Comparison of ENCODE assay signal across 1 cellular context in genomic region chr19:3723883-3724282, GRCh38.
TF ChIP-seq lines count a peak whose summit lies in the region.

No MANE protein-coding gene starts in this region.

TF ChIP-seq in H1, 55 proteins besides CTCF, POLR2A, EP300 and RAD21:
- TF ChIP-seq SAP30 (IDR thresholded peaks at IDR 0.05; ENCODE audit: insufficient read depth, insufficient replicate concordance, low read length) (no peak), CHD7 (IDR thresholded peaks at IDR 0.05; ENCODE audit: insufficient replicate concordance, low read length) (no peak), EZH2 (IDR thresholded peaks at IDR 0.05; ENCODE audit: low read depth, low read length, severe bottlenecking) (no peak), SIN3A (conservative IDR thresholded peaks at IDR 0.05 in 1 of 2, IDR thresholded peaks at IDR 0.05 in 1 of 2; ENCODE audit: low read depth in 1 of 2, low read length in 2 of 2) (no peak), RXRA (IDR thresholded peaks at IDR 0.05; ENCODE audit: insufficient read depth, low read depth, low read length) (no peak), FOSL1 (IDR thresholded peaks at IDR 0.05; ENCODE audit: insufficient read depth, low read depth, low read length) (no peak), HDAC2 (IDR thresholded peaks at IDR 0.05; ENCODE audit: borderline replicate concordance in 1 of 2, low read depth in 2 of 2, low read length in 2 of 2) (no peak), BACH1 (IDR thresholded peaks at IDR 0.05; ENCODE audit: low read length) (no peak), TEAD4 (IDR thresholded peaks at IDR 0.05; ENCODE audit: low read depth, low read length) (no peak), CTBP2 (IDR thresholded peaks at IDR 0.05; ENCODE audit: borderline replicate concordance, insufficient read depth, insufficient read length, low read length) (no peak), YY1 (IDR thresholded peaks at IDR 0.05; ENCODE audit: low read depth, low read length) (no peak), E2F6 (IDR thresholded peaks at IDR 0.05) (no peak), JUN (IDR thresholded peaks at IDR 0.05; ENCODE audit: low read depth, low read length) (no peak), ZNF274 (IDR thresholded peaks at IDR 0.05; ENCODE audit: borderline replicate concordance, extremely low read depth, low read length) (no peak), ASH2L (IDR thresholded peaks at IDR 0.05; ENCODE audit: low read length) (no peak), USF2 (IDR thresholded peaks at IDR 0.05; ENCODE audit: low read length) (no peak), POLR2AphosphoS5 (IDR thresholded peaks at IDR 0.05; ENCODE audit: low read depth, low read length) (no peak), EGR1 (IDR thresholded peaks at IDR 0.05; ENCODE audit: borderline replicate concordance, low read depth, low read length) (no peak), HDAC6 (IDR thresholded peaks at IDR 0.05; ENCODE audit: low read depth, low read length) (no peak), SIRT6 (IDR thresholded peaks at IDR 0.05; ENCODE audit: low read length) (no peak)
